ENCODE assay signal across 8 cellular contexts in genomic region chr1:206202789-206203363, GRCh38. TPM values are rescaled to one million over a fixed set of nuclear protein-coding genes. Genes with fewer than 3 reads are reported as not detected.
DNase-seq lines count a peak whose midpoint lies in the region; ATAC-seq, FAIRE-seq and TF ChIP-seq lines count a peak whose summit lies in the region.
"Not testable (repeated sequence)": the region's sequence is repeated elsewhere in the genome, so short reads cannot be mapped to it uniquely, and the experiment has no call there.

Gene FAM72A, minus strand, starts transcription at chr1:206202839. Its CDS starts 814 bp downstream, at chr1:206202025.

- not testable (repeated sequence) for FAIRE-seq in GM19239 (lab: Jason Lieb, UNC); small intestine (lab: Jason Lieb, UNC)

- POLR2A ChIA-PET in MCF 10A (lab: Yijun Ruan, JAX), result interaction anchor here (0.7 kb wide), 1 partner anchor 301 kb away, joined by 3 read pairs; no protein-coding TSS in a partner anchor

- not testable (repeated sequence) for H3K9ac ChIP-seq in iPS-20b (ENCODE audit: low read depth, low read length)

- not testable (repeated sequence) for H2AFZ ChIP-seq in ACC112 (ENCODE audit: low read length, unreplicated experiment)

- H3K36me3 Mint-ChIP-seq in MCF 10A (ENCODE audit: insufficient read depth, unreplicated experiment), result not testable (repeated sequence)

- not testable (repeated sequence) for TF ChIP-seq CTCF in WI38 (IDR thresholded peaks at IDR 0.05; ENCODE audit: low read depth, low read length); MCF 10A (IDR thresholded peaks at IDR 0.05; ENCODE audit: unreplicated experiment)

- intact Hi-C loops in MCF 10A (cut with micrococcal nuclease), result not testable (repeated sequence)

- H3K27me3 Mint-ChIP-seq in MCF 10A (ENCODE audit: insufficient read depth, unreplicated experiment), result not testable (repeated sequence)

- BruUV-seq in MCF 10A (replicated peaks; lab: Mats Ljungman, UMichigan), result not testable (repeated sequence)

- WGBS in small intestine, 3 donors, result 0 to 1% (median 0%) methylated on average over 16 to 22 of the region's 36 CpGs

- not testable (repeated sequence) for H3K79me2 ChIP-seq in ACC112 (ENCODE audit: control insufficient read depth, insufficient read depth, low read length, unreplicated experiment)

- CTCF ChIA-PET in MCF 10A (lab: Yijun Ruan, JAX), result not testable (repeated sequence)

- DNase-seq in GM19239 (ENCODE audit: insufficient read length, low spot score) (peak; percentile 16), NCI-H226 (peak; percentile 99), MCF 10A (ENCODE audit: unreplicated experiment) (peak; percentile 100), small intestine (peak; percentile 100)

- ATAC-seq in HG03354 (IDR thresholded peaks at IDR 0.05; ENCODE audit: poor library complexity, severe bottlenecking, unreplicated experiment), result peak; percentile 84

- peak within 1 kb of the TSS; percentile 77 for H3K4me3 Mint-ChIP-seq in MCF 10A (ENCODE audit: unreplicated experiment)

- H3K27me3 ChIP-seq in ACC112 (ENCODE audit: insufficient read depth, low read length); iPS-20b (ENCODE audit: insufficient read depth, low read length); small intestine (ENCODE audit: control insufficient read depth in 2 of 2, insufficient read depth in 2 of 2, low read length in 2 of 2): not testable (repeated sequence)

- H3K27ac Mint-ChIP-seq in MCF 10A (ENCODE audit: low read depth, unreplicated experiment), result peak within 1 kb of the TSS; percentile 65

- H3K9me3 Mint-ChIP-seq in MCF 10A (ENCODE audit: unreplicated experiment), result not testable (repeated sequence)

- H3K4me1 ChIP-seq in ACC112 (ENCODE audit: control insufficient read depth, insufficient read depth, low read length, unreplicated experiment); iPS-20b (ENCODE audit: insufficient read depth, low read length); small intestine (ENCODE audit: control insufficient read depth in 2 of 2, insufficient read depth in 1 of 2, low read depth in 1 of 2, low read length in 1 of 2): not testable (repeated sequence)

- H3K9me3 ChIP-seq in iPS-20b (ENCODE audit: insufficient read depth, low read depth, low read length); small intestine (ENCODE audit: control insufficient read depth, low read depth): not testable (repeated sequence)

- H3K27ac ChIP-seq in ACC112 (ENCODE audit: low read depth, low read length) (peak within 1 kb of the TSS; percentile 66), small intestine (ENCODE audit: low read depth in 1 of 2, low read length in 1 of 2) (peak within 1 kb of the TSS; percentile 60 to 72)
- H3K27ac ChIP-seq in iPS-20b (ENCODE audit: low read length), result not testable (repeated sequence)

- H3K36me3 ChIP-seq in ACC112 (ENCODE audit: insufficient read depth, low read length); iPS-20b (ENCODE audit: insufficient read depth, low read depth, low read length); small intestine (ENCODE audit: control insufficient read depth in 2 of 2, insufficient read depth in 2 of 2, low read length in 2 of 2): not testable (repeated sequence)

- H3K4me1 Mint-ChIP-seq in MCF 10A (ENCODE audit: insufficient read depth, unreplicated experiment), result not testable (repeated sequence)

- H3K4me3 ChIP-seq in ACC112 (ENCODE audit: low read depth, low read length), result peak within 1 kb of the TSS; percentile 72
- peak within 1 kb of the TSS; percentile 54 for H3K4me3 ChIP-seq in WI38 (ENCODE audit: low read depth, low read length)
- H3K4me3 ChIP-seq in iPS-20b (ENCODE audit: low read length), result peak within 1 kb of the TSS; percentile 54; the same call in 1 of the 2 replicates
- peak within 1 kb of the TSS; percentile 41 to 42 for H3K4me3 ChIP-seq in small intestine (ENCODE audit: low read depth in 1 of 2, low read length in 2 of 2)

RNA-seq across cellular contexts. Expression of gene FAM72A, which starts in this region (rescaled TPM):
- 19.4 and 21.8 TPM in 2 replicates for total RNA-seq in MCF 10A (2022)
- 1 to 10 TPM; 1.6 to 5.7 (median 1.6) TPM for polyA plus RNA-seq in small intestine

Comparison
In these comparisons a context has a peak if more than half of its experiments do, and no peak if none do; other contexts are left out.
1. DNase-seq: peak in every context shown above with its lines; median percentile 100 in MCF 10A; 100 in small intestine; 99 in NCI-H226; 16 in GM19239.